8 cellular contexts compared by ENCODE assay signal in genomic region chr2:158970522-158970855, GRCh38.
A peak's percentile ranks its signal among the peaks of the same experiment; 100 is the strongest.
DNase-seq lines count a peak whose midpoint lies in the region; ATAC-seq and TF ChIP-seq lines count a peak whose summit lies in the region.

No MANE protein-coding gene starts in this region.

- H3K4me1 ChIP-seq in muscle layer of colon (ENCODE audit: insufficient read depth, low read length): peaks cover 37% of the 10 kb centered on the region

- H3K27me3 Mint-ChIP-seq in stimulated activated naive CD8-positive, alpha-beta T cell treated with anti-CD3 and anti-CD28 coated beads, Interleukin-15, Interleukin-2, amounts not matched to agents 100 ng/mL and 50 ng/mL, for 24 hours: peaks cover 72% of the 10 kb centered on the region

- H3K4me3 Mint-ChIP-seq in stimulated activated naive CD8-positive, alpha-beta T cell treated with anti-CD3 and anti-CD28 coated beads, Interleukin-15, Interleukin-2, amounts not matched to agents 100 ng/mL and 50 ng/mL, for 24 hours: peak overlapping the region; percentile 72

- H3K4me1 Mint-ChIP-seq in stimulated activated naive CD8-positive, alpha-beta T cell treated with anti-CD3 and anti-CD28 coated beads, Interleukin-15, Interleukin-2, amounts not matched to agents 100 ng/mL and 50 ng/mL, for 24 hours (ENCODE audit: low read depth): peaks cover 15% of the 10 kb centered on the region

- H3K36me3 Mint-ChIP-seq in stimulated activated naive CD8-positive, alpha-beta T cell treated with anti-CD3 and anti-CD28 coated beads, Interleukin-15, Interleukin-2, amounts not matched to agents 100 ng/mL and 50 ng/mL, for 24 hours (ENCODE audit: low read depth): no peaks in the 10 kb centered on the region

- no peaks in the 10 kb centered on the region for H3K36me3 ChIP-seq in muscle layer of colon (ENCODE audit: insufficient read depth, low read length)

- no peaks in the 10 kb centered on the region for H3K9me3 ChIP-seq in muscle layer of colon (ENCODE audit: low read length)

- no peak overlapping the region for H3K27ac Mint-ChIP-seq in stimulated activated naive CD8-positive, alpha-beta T cell treated with anti-CD3 and anti-CD28 coated beads, Interleukin-15, Interleukin-2, amounts not matched to agents 100 ng/mL and 50 ng/mL, for 24 hours

- H3K9me3 Mint-ChIP-seq in stimulated activated naive CD8-positive, alpha-beta T cell treated with anti-CD3 and anti-CD28 coated beads, Interleukin-15, Interleukin-2, amounts not matched to agents 100 ng/mL and 50 ng/mL, for 24 hours: no peaks in the 10 kb centered on the region

- H3K9ac ChIP-seq in muscle layer of colon (ENCODE audit: low read length): no peak overlapping the region

- H3K4me3 ChIP-seq in choroid plexus epithelial cell (ENCODE audit: low read depth, low read length) (peak overlapping the region; percentile 77), muscle layer of colon (ENCODE audit: low read depth in 1 of 2, low read length in 2 of 2) (peak overlapping the region in 1 of 2 donors; percentile 86)

- no peak for TF ChIP-seq CTCF in choroid plexus epithelial cell (conservative IDR thresholded peaks at IDR 0.05; ENCODE audit: low read depth, low read length)

- H3K27me3 ChIP-seq in muscle layer of colon (ENCODE audit: control insufficient read depth in 1 of 2, insufficient read depth in 2 of 2, low read length in 2 of 2): no peaks in the 10 kb centered on the region

- H3K27ac ChIP-seq in muscle layer of colon (ENCODE audit: low read depth, low read length): peak overlapping the region; percentile 98

- DNase-seq in stimulated activated naive CD8-positive, alpha-beta T cell treated with anti-CD3 and anti-CD28 coated beads, Interleukin-15, Interleukin-2, amounts not matched to agents 100 U/mL and 50 U/mL, for 24 hours: no peak
- DNase-seq in choroid plexus epithelial cell (ENCODE audit: low read depth) (no peak), iPS-NIHi7 (ENCODE audit: extremely low spot score) (no peak)
- no peak for DNase-seq in stimulated activated CD8-positive, alpha-beta memory T cell treated with anti-CD3 and anti-CD28 coated beads, Interleukin-4, amount 100 ng/mL, for 48 hours

- no peak for ATAC-seq in stimulated activated naive CD8-positive, alpha-beta T cell treated with anti-CD3 and anti-CD28 coated beads, Interleukin-15, Interleukin-2, amounts not matched to agents 100 U/mL and 50 U/mL, for 24 hours
- ATAC-seq in HG03045 (IDR thresholded peaks at IDR 0.05; ENCODE audit: unreplicated experiment) (no peak), HG02759 (IDR thresholded peaks at IDR 0.05; ENCODE audit: unreplicated experiment) (no peak)
